7 cellular contexts compared by ENCODE assay signal in genomic region chr7:6283391-6284054, GRCh38. TPM values are rescaled to one million over a fixed set of nuclear protein-coding genes. Genes with fewer than 3 reads are reported as not detected.
A peak's percentile ranks its signal among the peaks of the same experiment; 100 is the strongest.
DNase-seq lines count a peak whose midpoint lies in the region; ATAC-seq and TF ChIP-seq lines count a peak whose summit lies in the region.
"Not testable (repeated sequence)": the region's sequence is repeated elsewhere in the genome, so short reads cannot be mapped to it uniquely, and the experiment has no call there.

No MANE protein-coding gene starts in this region.

- not testable (repeated sequence) for H3K79me2 ChIP-seq in HCT116 (ENCODE audit: insufficient read depth, low read length); PC-9 (ENCODE audit: low read depth); hepatocyte; osteoblast (ENCODE audit: insufficient read depth, low read length)

- not testable (repeated sequence) for H3K27me3 Mint-ChIP-seq in CD4-positive, alpha-beta memory T cell; effector memory CD8-positive, alpha-beta T cell

- H3K36me3 ChIP-seq in CD4-positive, alpha-beta memory T cell (ENCODE audit: insufficient read depth, low read length); HCT116 (ENCODE audit: control insufficient read depth in 1 of 2, insufficient read depth in 2 of 2, low read length in 2 of 2); PC-9 (ENCODE audit: low read depth); adipocyte (ENCODE audit: control insufficient read depth, insufficient read depth, low read length, severe bottlenecking); hepatocyte (replicated peaks; ENCODE audit: insufficient read depth, low read depth); osteoblast (ENCODE audit: insufficient read depth, low read length): not testable (repeated sequence)

- H3K36me3 Mint-ChIP-seq in CD4-positive, alpha-beta memory T cell; effector memory CD8-positive, alpha-beta T cell (ENCODE audit: insufficient read depth): not testable (repeated sequence)

- not testable (repeated sequence) for TF ChIP-seq RAD21 in HCT116 (IDR thresholded peaks at IDR 0.05; ENCODE audit: low read depth)

- not testable (repeated sequence) for H3K9me3 ChIP-seq in CD4-positive, alpha-beta memory T cell (ENCODE audit: control insufficient read depth in 1 of 2, low read length in 2 of 2); HCT116 (ENCODE audit: control insufficient read depth in 1 of 2, insufficient read depth in 1 of 2, low read depth in 1 of 2, low read length in 2 of 2); PC-9 (ENCODE audit: insufficient read depth, low read depth); adipocyte (ENCODE audit: control insufficient read depth, low read length); hepatocyte (ENCODE audit: low read depth); osteoblast (ENCODE audit: low read depth, low read length)

- H3K9ac ChIP-seq in HCT116 (ENCODE audit: low read length) (peak overlapping the region; percentile 61), adipocyte (ENCODE audit: low read length) (peak overlapping the region; percentile 92)

- not testable (repeated sequence) for TF ChIP-seq POLR2A in HCT116 (IDR thresholded peaks at IDR 0.05; ENCODE audit: borderline replicate concordance, extremely low read depth, insufficient read depth, insufficient read length)

- not testable (repeated sequence) for H3K27ac ChIP-seq in CD4-positive, alpha-beta memory T cell (ENCODE audit: low read depth, low read length)
- peak overlapping the region; percentile 76 for H3K27ac ChIP-seq in HCT116 (ENCODE audit: low read depth, low read length)
- peak overlapping the region; percentile 100 for H3K27ac ChIP-seq in PC-9
- H3K27ac ChIP-seq in hepatocyte = peak overlapping the region; percentile 17
- H3K27ac ChIP-seq in osteoblast (ENCODE audit: low read depth, low read length) = peak overlapping the region; percentile 99

- 89% methylated on average over 9 of the region's 9 CpGs for WGBS in hepatocyte (ENCODE audit: low lambda C conversion rate, missing lambda C conversion rate)

- H3K4me1 ChIP-seq in CD4-positive, alpha-beta memory T cell (ENCODE audit: insufficient read depth, low read length); hepatocyte (ENCODE audit: insufficient read depth): not testable (repeated sequence)
- H3K4me1 ChIP-seq in HCT116 (ENCODE audit: control insufficient read depth in 1 of 2, insufficient read depth in 2 of 2, low read length in 2 of 2) (peaks cover 28 to 48% of the 10 kb centered on the region in 2 experiments), PC-9 (replicated peaks; ENCODE audit: insufficient read depth) (peaks cover 35% of the 10 kb centered on the region), adipocyte (ENCODE audit: control insufficient read depth, insufficient read depth, low read length) (peaks cover 16% of the 10 kb centered on the region), osteoblast (ENCODE audit: insufficient read depth, low read length) (peaks cover 16% of the 10 kb centered on the region)

- TF ChIP-seq CTCF in HCT116 (IDR thresholded peaks at IDR 0.05 in 2 of 3, conservative IDR thresholded peaks at IDR 0.05 in 1 of 3; ENCODE audit: borderline replicate concordance in 1 of 3, insufficient read depth in 1 of 3, low read depth in 2 of 3, low read length in 2 of 3); PC-9 (conservative IDR thresholded peaks at IDR 0.05); hepatocyte (IDR thresholded peaks at IDR 0.05; ENCODE audit: poor library complexity); osteoblast (IDR thresholded peaks at IDR 0.05; ENCODE audit: extremely low read depth, low read depth, low read length): not testable (repeated sequence)

- H3K27ac Mint-ChIP-seq in CD4-positive, alpha-beta memory T cell = peak overlapping the region in 4 of 7 donors; percentile 23 to 78 (median 32)
- H3K27ac Mint-ChIP-seq in effector memory CD8-positive, alpha-beta T cell = peak overlapping the region; percentile 0 to 28

- H4K20me1 ChIP-seq in HCT116 (ENCODE audit: insufficient read depth); PC-9 (ENCODE audit: insufficient read depth); hepatocyte (ENCODE audit: insufficient read depth, poor library complexity, severe bottlenecking); osteoblast (ENCODE audit: insufficient read depth, low read length): not testable (repeated sequence)

- RAD21 ChIA-PET in HCT116 (lab: Charles Lee; ENCODE audit: low non-redundant PET in 1 of 2, low total read pairs in 2 of 2, uncharacterized antibody in 2 of 2, unreplicated experiment in 2 of 2) = not testable (repeated sequence)

- H2AFZ ChIP-seq in HCT116 (ENCODE audit: low read depth, low read length, poor library complexity, severe bottlenecking) = peak overlapping the region; percentile 52
- H2AFZ ChIP-seq in PC-9 = peak overlapping the region; percentile 53; the same call in 1 of the 2 replicates
- not testable (repeated sequence) for H2AFZ ChIP-seq in hepatocyte; osteoblast (ENCODE audit: low read length)

- not testable (repeated sequence) for H3K4me1 Mint-ChIP-seq in CD4-positive, alpha-beta memory T cell; effector memory CD8-positive, alpha-beta T cell (ENCODE audit: low read depth in 2 of 2)

- H3K9me3 Mint-ChIP-seq in CD4-positive, alpha-beta memory T cell; effector memory CD8-positive, alpha-beta T cell: not testable (repeated sequence)

- H3F3A ChIP-seq in PC-9 (ENCODE audit: insufficient read depth, low read depth) = peaks cover 47% of the 10 kb centered on the region

- POLR2A ChIA-PET in CD4-positive, alpha-beta memory T cell (lab: Charles Lee; ENCODE audit: partially characterized antibody) = interaction anchor here (0.6 kb wide), 1 partner anchor 44 kb away, joined by 3 read pairs; no protein-coding TSS in a partner anchor
- POLR2A ChIA-PET in HCT116 (lab: Charles Lee) (interaction anchor here (0.7 to 1.2 kb wide), 2 partner anchors 10 to 853 kb away, joined by 3 read pairs; no protein-coding TSS in a partner anchor), PC-9 (lab: Charles Lee; ENCODE audit: unreplicated experiment) (interaction anchor here (0.5 to 1.5 kb wide), 8 partner anchors 13 to 1281 kb away, joined by 3 to 14 read pairs (median 5); no protein-coding TSS in a partner anchor)

- not testable (repeated sequence) for DNase-seq in CD4-positive, alpha-beta memory T cell; HCT116 (ENCODE audit: low read depth, low spot score); effector memory CD8-positive, alpha-beta T cell; hepatocyte (ENCODE audit: low spot score); osteoblast (ENCODE audit: insufficient read length, low spot score, missing footprints)
- DNase-seq in PC-9 (peak; percentile 90 to 93), adipocyte (ENCODE audit: low read depth) (peak; percentile 83)

- H3K4me2 ChIP-seq in HCT116 (ENCODE audit: low read length) (peak overlapping the region; percentile 65), PC-9 (peak overlapping the region; percentile 83), osteoblast (ENCODE audit: insufficient read depth, low read length) (peak overlapping the region; percentile 67)
- H3K4me2 ChIP-seq in hepatocyte = not testable (repeated sequence)

- H3K9me2 ChIP-seq in HCT116 (ENCODE audit: insufficient read depth); PC-9 (ENCODE audit: insufficient read depth); hepatocyte (replicated peaks; ENCODE audit: insufficient read depth): not testable (repeated sequence)

- CTCF ChIA-PET in CD4-positive, alpha-beta memory T cell (lab: Charles Lee; ENCODE audit: partially characterized antibody); HCT116 (lab: Charles Lee); PC-9 (lab: Charles Lee): not testable (repeated sequence)

- not testable (repeated sequence) for H3K4me3 ChIP-seq in CD4-positive, alpha-beta memory T cell (ENCODE audit: low read length in 2 of 2); hepatocyte; osteoblast (ENCODE audit: insufficient read depth, low read length)
- H3K4me3 ChIP-seq in HCT116 (replicated peaks in 1 of 2; ENCODE audit: low read depth in 1 of 2, low read length in 2 of 2) (peak overlapping the region in 1 of 2 experiments; percentile 27; a peak in 2 of 4 replicates), PC-9 (peak overlapping the region; percentile 48; the same call in 1 of the 2 replicates), adipocyte (ENCODE audit: low read length) (peak overlapping the region; percentile 22)

- not testable (repeated sequence) for BruUV-seq in HCT116 (replicated peaks; lab: Mats Ljungman, UMichigan)
- TSS peak; percentile 27 for BruUV-seq in PC-9 (replicated peaks; lab: Mats Ljungman, UMichigan)

- peak; percentile 13; the same call in 1 of the 2 replicates for ATAC-seq in HCT116
- not testable (repeated sequence) for ATAC-seq in effector memory CD8-positive, alpha-beta T cell (replicated peaks)

- H3K4me3 Mint-ChIP-seq in CD4-positive, alpha-beta memory T cell; effector memory CD8-positive, alpha-beta T cell: not testable (repeated sequence)

- intact Hi-C loops in CD4-positive, alpha-beta memory T cell (cut with micrococcal nuclease); HCT116 (cut with micrococcal nuclease): not testable (repeated sequence)
- intact Hi-C loops in PC-9 (cut with micrococcal nuclease; ENCODE audit: unreplicated experiment) = loop anchor here (1.0 to 5.0 kb wide), 3 partner anchors 23 to 164 kb away; partner anchors contain the start of gene DAGLB

- not testable (repeated sequence) for H3K27me3 ChIP-seq in CD4-positive, alpha-beta memory T cell (ENCODE audit: insufficient read depth, low read length); HCT116 (ENCODE audit: insufficient read depth, low read length); PC-9 (ENCODE audit: insufficient read depth, low read depth); adipocyte (replicated peaks; ENCODE audit: control insufficient read depth, insufficient read depth, low read length); hepatocyte; osteoblast (ENCODE audit: insufficient read depth, low read length)

RNA-seq across cellular contexts. Expression of gene CYTH3, which starts 11.1 kb away (rescaled TPM):
- 1 to 10 TPM; 6.6 to 7.8 TPM for total RNA-seq in CD4-positive, alpha-beta memory T cell
- polyA plus RNA-seq in CD4-positive, alpha-beta memory T cell = 1 to 10 TPM; 4.0 to 9.1 TPM
- 16.7 TPM for total RNA-seq in HCT116 (2021; ENCODE audit: unreplicated experiment)
- 15.1 and 15.6 TPM in 2 replicates for polyA plus RNA-seq in HCT116 (2012)
- total RNA-seq in PC-9 (2021) = 78.8 and 84.4 TPM in 2 replicates
- total RNA-seq in hepatocyte = 15.7 and 20.8 TPM in 2 replicates
- polyA plus RNA-seq in hepatocyte = 11.9 and 13.2 TPM in 2 replicates
- 89.4 and 94.3 TPM in 2 replicates for total RNA-seq in osteoblast
